8 cellular contexts compared by ENCODE assay signal in genomic region chr20:36572701-36573102, GRCh38. TPM values are rescaled to one million over a fixed set of nuclear protein-coding genes. Genes with fewer than 3 reads are reported as not detected.
DNase-seq lines count a peak whose midpoint lies in the region; ATAC-seq and TF ChIP-seq lines count a peak whose summit lies in the region.

No MANE protein-coding gene starts in this region.

- peak overlapping the region; percentile 89 to 97 for H3K4me3 ChIP-seq in testis

- no peak for TF ChIP-seq CTCF in endothelial cell (IDR thresholded peaks at IDR 0.05; ENCODE audit: unreplicated experiment)
- no peak for TF ChIP-seq CTCF in nephron progenitor cell (IDR thresholded peaks at IDR 0.05)
- no peak for TF ChIP-seq CTCF in testis (IDR thresholded peaks at IDR 0.05)

- H3K9me3 Mint-ChIP-seq in activated CD8-positive, alpha-beta T cell treated with anti-CD3 and anti-CD28 coated beads, Interleukin-2, amount 10 ng/mL, durations not matched to agents 7 days and 5 days (ENCODE audit: insufficient read depth): no peaks in the 10 kb centered on the region
- no peaks in the 10 kb centered on the region for H3K9me3 Mint-ChIP-seq in endothelial cell (ENCODE audit: unreplicated experiment)
- no peaks in the 10 kb centered on the region for H3K9me3 Mint-ChIP-seq in nephron progenitor cell

- H3K4me1 Mint-ChIP-seq in activated CD8-positive, alpha-beta T cell treated with anti-CD3 and anti-CD28 coated beads, Interleukin-2, amount 10 ng/mL, durations not matched to agents 7 days and 5 days (ENCODE audit: low read depth): peaks cover 40% of the 10 kb centered on the region
- H3K4me1 Mint-ChIP-seq in endothelial cell (ENCODE audit: unreplicated experiment) (peaks cover 25% of the 10 kb centered on the region), nephron progenitor cell (peaks cover 60% of the 10 kb centered on the region)

- H3K36me3 ChIP-seq in testis (ENCODE audit: low read depth, missing control alignments): no peaks in the 10 kb centered on the region

- peak overlapping the region; percentile 28 to 93 for H3K27ac ChIP-seq in testis

- POLR2A ChIA-PET in activated CD8-positive, alpha-beta T cell treated with anti-CD3 and anti-CD28 coated beads, Interleukin-2, amount 10 ng/mL, durations not matched to agents 7 days and 5 days (lab: Charles Lee): interaction anchor here (0.5 to 6.6 kb wide), 10 partner anchors 11 to 618 kb away, joined by 3 to 70 read pairs (median 4); partner anchors contain the start of genes DSN1, RAB5IF, SCAND1 and SLA2

- 13 to 19% methylated on average over 10 to 20 of the region's 20 CpGs for WGBS in testis, 2 donors

- H3K27ac Mint-ChIP-seq in activated CD8-positive, alpha-beta T cell treated with anti-CD3 and anti-CD28 coated beads, Interleukin-2, amount 10 ng/mL, durations not matched to agents 7 days and 5 days: peak overlapping the region; percentile 98
- H3K27ac Mint-ChIP-seq in endothelial cell (ENCODE audit: unreplicated experiment): peak overlapping the region; percentile 97
- peak overlapping the region; percentile 96 for H3K27ac Mint-ChIP-seq in nephron progenitor cell

- DNase-seq in HuH-7 (ENCODE audit: low spot score) (peak; percentile 64), endothelial cell (ENCODE audit: low spot score) (peak; percentile 31), nephron progenitor cell (no peak), testis (peak; percentile 38), Ammon's horn (ENCODE audit: low spot score) (no peak), 8988T (no peak)
- DNase-seq in activated CD8-positive, alpha-beta T cell treated with anti-CD3 and anti-CD28 coated beads, Interleukin-2, amount 10 ng/mL, durations not matched to agents 7 days and 5 days: peak; percentile 77

- no peaks in the 10 kb centered on the region for H3K27me3 ChIP-seq in testis

- peak; percentile 2 for ATAC-seq in GM19328 (IDR thresholded peaks at IDR 0.05; ENCODE audit: unreplicated experiment)
- ATAC-seq in activated CD8-positive, alpha-beta T cell treated with anti-CD3 and anti-CD28 coated beads, Interleukin-2, amount 10 ng/mL, durations not matched to agents 7 days and 5 days: peak; percentile 58

- peaks cover 34% of the 10 kb centered on the region for H3K4me1 ChIP-seq in testis

- no peaks in the 10 kb centered on the region for H3K9me3 ChIP-seq in testis

- peaks cover 21% of the 10 kb centered on the region for H3K36me3 Mint-ChIP-seq in activated CD8-positive, alpha-beta T cell treated with anti-CD3 and anti-CD28 coated beads, Interleukin-2, amount 10 ng/mL, durations not matched to agents 7 days and 5 days (ENCODE audit: low read depth)
- H3K36me3 Mint-ChIP-seq in endothelial cell (ENCODE audit: low read depth, unreplicated experiment) (peaks cover 4% of the 10 kb centered on the region), nephron progenitor cell (ENCODE audit: low read depth) (peaks cover 14% of the 10 kb centered on the region)

- CTCF ChIA-PET in activated CD8-positive, alpha-beta T cell treated with anti-CD3 and anti-CD28 coated beads, Interleukin-2, amount 10 ng/mL, durations not matched to agents 7 days and 5 days (lab: Charles Lee): interaction anchor here (0.8 to 6.2 kb wide), 7 partner anchors 15 to 236 kb away, joined by 3 to 44 read pairs (median 8); partner anchors contain the start of gene RAB5IF

- TF ChIP-seq POLR2A in testis (IDR thresholded peaks at IDR 0.05): no peak

- peak overlapping the region; percentile 87 for H3K4me3 Mint-ChIP-seq in activated CD8-positive, alpha-beta T cell treated with anti-CD3 and anti-CD28 coated beads, Interleukin-2, amount 10 ng/mL, durations not matched to agents 7 days and 5 days
- peak overlapping the region; percentile 90 for H3K4me3 Mint-ChIP-seq in endothelial cell (ENCODE audit: unreplicated experiment)
- peak overlapping the region; percentile 84 for H3K4me3 Mint-ChIP-seq in nephron progenitor cell

- no peaks in the 10 kb centered on the region for H3K27me3 Mint-ChIP-seq in activated CD8-positive, alpha-beta T cell treated with anti-CD3 and anti-CD28 coated beads, Interleukin-2, amount 10 ng/mL, durations not matched to agents 7 days and 5 days (ENCODE audit: low read depth)
- H3K27me3 Mint-ChIP-seq in endothelial cell (ENCODE audit: unreplicated experiment) (peaks cover 18% of the 10 kb centered on the region), nephron progenitor cell (ENCODE audit: low read depth, poor library complexity) (peaks cover 6% of the 10 kb centered on the region)

- intact Hi-C loops in testis (cut with DNase I; ENCODE audit: low total_unique reads): loop anchor here (5.0 kb wide), 1 partner anchor 35 kb away; the partner anchor contains the start of gene RAB5IF

RNA-seq across cellular contexts. Expression of gene TGIF2, which starts 0.7 kb away (rescaled TPM):
- 10 to 100 TPM; 29.2 to 32.9 TPM for total RNA-seq in activated CD8-positive, alpha-beta T cell treated with anti-CD3 and anti-CD28 coated beads, Interleukin-2, amount 10 ng/mL, durations not matched to agents 7 days and 5 days
- 43.7 TPM for total RNA-seq in endothelial cell (ENCODE audit: unreplicated experiment)
- 10 to 100 TPM; 34.3 to 37.2 TPM for total RNA-seq in testis
- 24.0 TPM for polyA plus RNA-seq in testis (ENCODE audit: insufficient read depth, low read depth, low replicate concordance)

RNA-seq across cellular contexts. Expression of gene MYL9, which starts 31.4 kb away (rescaled TPM):
- under 1 TPM; 0.18 to 0.31 TPM for total RNA-seq in activated CD8-positive, alpha-beta T cell treated with anti-CD3 and anti-CD28 coated beads, Interleukin-2, amount 10 ng/mL, durations not matched to agents 7 days and 5 days
- 128 TPM for total RNA-seq in endothelial cell (ENCODE audit: unreplicated experiment)
- 100 to 1,000 TPM; 177 to 265 TPM for total RNA-seq in testis
- 594 TPM for polyA plus RNA-seq in testis (ENCODE audit: insufficient read depth, low read depth, low replicate concordance)

RNA-seq across cellular contexts. Expression of gene RAB5IF, which starts 32.9 kb away (rescaled TPM):
- 100 to 1,000 TPM; 108 to 109 TPM for total RNA-seq in activated CD8-positive, alpha-beta T cell treated with anti-CD3 and anti-CD28 coated beads, Interleukin-2, amount 10 ng/mL, durations not matched to agents 7 days and 5 days
- total RNA-seq in endothelial cell (ENCODE audit: unreplicated experiment) (112 TPM), testis (10 to 100 TPM; 75.7 to 81.3 TPM)
- 93.1 TPM for polyA plus RNA-seq in testis (ENCODE audit: insufficient read depth, low read depth, low replicate concordance)

Comparison
In these comparisons a context has a peak if more than half of its experiments do, and no peak if none do; other contexts are left out.
1. DNase-seq: peak in HuH-7 (single experiment), activated CD8-positive, alpha-beta T cell treated with anti-CD3 and anti-CD28 coated beads, Interleukin-2, amount 10 ng/mL, durations not matched to agents 7 days and 5 days (single experiment), endothelial cell (single experiment) and testis (single experiment); none in nephron progenitor cell (single experiment), Ammon's horn (single experiment) and 8988T (single experiment).
2. RNA of gene MYL9, which starts 31.4 kb away (total RNA-seq): 177 to 265 TPM in testis and 128 TPM in endothelial cell (single experiment); 0.18 to 0.31 TPM in activated CD8-positive, alpha-beta T cell treated with anti-CD3 and anti-CD28 coated beads, Interleukin-2, amount 10 ng/mL, durations not matched to agents 7 days and 5 days; every median in the first group is over 10 times any median in the second.
3. Peak in every context shown above with its lines, with median percentiles within 50 percentile points of each other: H3K27ac Mint-ChIP-seq and H3K4me3 Mint-ChIP-seq.